ENCODE assay signal across 18 cellular contexts in the genomic region with DNA sequence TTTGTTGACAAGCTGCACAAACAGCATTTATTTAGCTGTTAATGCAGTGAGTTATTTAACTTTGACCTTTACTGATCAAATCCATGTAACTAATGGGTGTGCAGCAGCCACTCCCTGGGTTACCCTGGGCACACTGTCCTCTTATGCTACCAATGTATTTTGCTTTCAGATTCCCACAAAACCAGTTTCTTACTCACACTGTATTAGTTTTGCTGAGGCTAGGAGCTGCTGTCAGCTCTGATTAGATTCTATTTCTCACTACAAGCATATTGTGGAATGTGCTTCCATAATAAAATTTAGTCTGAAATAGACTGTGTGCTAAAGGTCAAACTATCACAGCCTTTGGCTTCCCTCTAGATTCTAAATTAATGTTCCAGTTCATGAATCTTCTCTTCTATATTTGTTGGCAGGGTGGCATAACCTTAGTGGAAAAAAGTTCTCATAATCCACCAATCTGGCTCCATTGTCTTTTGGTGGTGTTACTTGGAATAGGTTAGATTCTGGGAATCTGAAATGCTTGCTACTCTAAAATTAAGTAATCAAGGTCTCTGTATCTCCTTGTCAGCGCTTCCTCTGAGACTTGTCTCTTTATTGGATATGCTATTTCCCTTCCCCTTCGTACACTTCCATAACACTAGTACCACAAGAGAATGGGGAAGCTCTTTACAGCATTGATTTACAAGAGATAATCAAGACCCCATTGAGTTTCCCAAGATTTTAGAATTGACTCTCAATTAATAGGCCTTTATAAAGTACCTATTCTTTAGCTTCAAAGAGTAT.
DNase-seq lines count a peak whose midpoint lies in the region; ATAC-seq and TF ChIP-seq lines count a peak whose summit lies in the region.
"Had no signal": no experiment of that assay in that cellular context is flagged by ENCODE, and none has a peak within 500 bp of the region (broad histone marks: within the 10 kb centered on the region; RNA-seq: fewer than 3 reads in every experiment).

No MANE protein-coding gene starts in this region.

- H3K9me3 ChIP-seq in naive thymus-derived CD4-positive, alpha-beta T cell (ENCODE audit: control insufficient read depth in 2 of 3, low read length in 3 of 3): no peaks in the 10 kb centered on the region
- no peaks in the 10 kb centered on the region for H3K9me3 ChIP-seq in BE2C
- H3K9me3 ChIP-seq in adrenal gland (replicated peaks in 1 of 3): no peaks in the 10 kb centered on the region

- peak overlapping the region; percentile 71 for H3K27ac Mint-ChIP-seq in dendritic cell treated with granulocyte-macrophage colony-stimulating factor and Interleukin-4, amounts not matched to agents 40 ng/mL and 50 ng/mL, for 4 days
- H3K27ac Mint-ChIP-seq in naive thymus-derived CD4-positive, alpha-beta T cell: no peak overlapping the region
- no peak overlapping the region for H3K27ac Mint-ChIP-seq in activated naive CD4-positive, alpha-beta T cell treated with anti-CD3 and anti-CD28 coated beads for 36 hours
- H3K27ac Mint-ChIP-seq: activated naive CD8-positive, alpha-beta T cell treated with anti-CD3 and anti-CD28 coated beads, Interleukin-2, amount 10 ng/mL, durations not matched to agents 7 days and 5 days; natural killer cell; stimulated activated effector memory CD8-positive, alpha-beta T cell treated with anti-CD3 and anti-CD28 coated beads, Interleukin-12 subunit alpha, Interleukin-12 subunit beta, amount 100 ng/mL, for 72 hours had no signal

- H3K4me1 ChIP-seq in naive thymus-derived CD4-positive, alpha-beta T cell (ENCODE audit: control insufficient read depth in 2 of 2, insufficient read depth in 2 of 2, low read length in 2 of 2): no peaks in the 10 kb centered on the region
- H3K4me1 ChIP-seq in BE2C (peaks cover 50% of the 10 kb centered on the region), adrenal gland (replicated peaks in 1 of 2) (peaks cover 7 to 45% of the 10 kb centered on the region in 2 donors)

- intact Hi-C loops in dendritic cell treated with granulocyte-macrophage colony-stimulating factor and Interleukin-4, amounts not matched to agents 40 ng/mL and 50 ng/mL, for 4 days (cut with micrococcal nuclease): no loop called here
- intact Hi-C loops in naive thymus-derived CD4-positive, alpha-beta T cell (cut with micrococcal nuclease): no loop called here
- intact Hi-C loops in activated naive CD4-positive, alpha-beta T cell treated with anti-CD3 and anti-CD28 coated beads for 36 hours (cut with micrococcal nuclease): loop anchor here (5.0 kb wide), 1 partner anchor 74 kb away; no protein-coding TSS in a partner anchor
- intact Hi-C loops in adrenal gland (cut with DNase I): no loop called here

- TF ChIP-seq CTCF in NB4 (IDR thresholded peaks at IDR 0.05; ENCODE audit: low read depth, low read length) (no peak), BE2C (IDR thresholded peaks at IDR 0.05; ENCODE audit: low read depth, low read length) (no peak), adrenal gland (IDR thresholded peaks at IDR 0.05) (no peak)

- DNase-seq in CD1c-positive myeloid dendritic cell (ENCODE audit: extremely low spot score): peak; percentile 57
- peak; percentile 44 for DNase-seq in NB4 (ENCODE audit: low read depth)
- DNase-seq in naive thymus-derived CD4-positive, alpha-beta T cell: no peak
- no peak for DNase-seq in activated naive CD4-positive, alpha-beta T cell treated with anti-CD3 and anti-CD28 coated beads for 36 hours
- DNase-seq in activated effector memory CD4-positive, alpha-beta T cell treated with anti-CD3 and anti-CD28 coated beads, Interleukin-2, amount 50 U/mL, for 16 hours: no peak
- DNase-seq in BE2C: no peak
- DNase-seq in adrenal gland: no peak
- DNase-seq: activated CD8-positive, alpha-beta memory T cell treated with anti-CD3 and anti-CD28 coated beads, Interleukin-2, amount 50 U/mL, for 48 hours; activated naive CD8-positive, alpha-beta T cell treated with anti-CD3 and anti-CD28 coated beads, Interleukin-2, amount 10 ng/mL, durations not matched to agents 7 days and 5 days; DMS153; heart left ventricle; natural killer cell; NCI-H1417 treated with DMSO at 0.1 percent for 48 hours; NCI-H446 treated with DMSO at 0.1 percent for 48 hours; right cardiac atrium had no signal

- no peaks in the 10 kb centered on the region for H3K36me3 Mint-ChIP-seq in dendritic cell treated with granulocyte-macrophage colony-stimulating factor and Interleukin-4, amounts not matched to agents 40 ng/mL and 50 ng/mL, for 4 days (ENCODE audit: low read depth)
- peaks cover 0 to 5% (median 0%) of the 10 kb centered on the region in 5 donors for H3K36me3 Mint-ChIP-seq in naive thymus-derived CD4-positive, alpha-beta T cell
- H3K36me3 Mint-ChIP-seq in activated naive CD4-positive, alpha-beta T cell treated with anti-CD3 and anti-CD28 coated beads for 36 hours (ENCODE audit: low read depth): no peaks in the 10 kb centered on the region
- H3K36me3 Mint-ChIP-seq: natural killer cell; stimulated activated effector memory CD8-positive, alpha-beta T cell treated with anti-CD3 and anti-CD28 coated beads, Interleukin-12 subunit alpha, Interleukin-12 subunit beta, amount 100 ng/mL, for 72 hours had no signal

- peaks cover 34% of the 10 kb centered on the region for H3K4me1 Mint-ChIP-seq in dendritic cell treated with granulocyte-macrophage colony-stimulating factor and Interleukin-4, amounts not matched to agents 40 ng/mL and 50 ng/mL, for 4 days (ENCODE audit: low read depth)
- H3K4me1 Mint-ChIP-seq in naive thymus-derived CD4-positive, alpha-beta T cell: peaks cover 0 to 8% (median 5%) of the 10 kb centered on the region in 7 donors
- peaks cover 19% of the 10 kb centered on the region for H3K4me1 Mint-ChIP-seq in activated naive CD4-positive, alpha-beta T cell treated with anti-CD3 and anti-CD28 coated beads for 36 hours (ENCODE audit: low read depth)
- H3K4me1 Mint-ChIP-seq: central memory CD8-positive, alpha-beta T cell; stimulated activated effector memory CD8-positive, alpha-beta T cell treated with anti-CD3 and anti-CD28 coated beads, Interleukin-12 subunit alpha, Interleukin-12 subunit beta, amount 100 ng/mL, for 72 hours had no signal

- no peaks in the 10 kb centered on the region for H3K9me3 Mint-ChIP-seq in dendritic cell treated with granulocyte-macrophage colony-stimulating factor and Interleukin-4, amounts not matched to agents 40 ng/mL and 50 ng/mL, for 4 days
- peaks cover 0 to 3% (median 0%) of the 10 kb centered on the region in 11 donors for H3K9me3 Mint-ChIP-seq in naive thymus-derived CD4-positive, alpha-beta T cell
- no peaks in the 10 kb centered on the region for H3K9me3 Mint-ChIP-seq in activated naive CD4-positive, alpha-beta T cell treated with anti-CD3 and anti-CD28 coated beads for 36 hours
- H3K9me3 Mint-ChIP-seq: central memory CD8-positive, alpha-beta T cell; stimulated activated effector memory CD8-positive, alpha-beta T cell treated with anti-CD3 and anti-CD28 coated beads, Interleukin-12 subunit alpha, Interleukin-12 subunit beta, amount 100 ng/mL, for 72 hours had no signal

- no peaks in the 10 kb centered on the region for H3K27me3 Mint-ChIP-seq in dendritic cell treated with granulocyte-macrophage colony-stimulating factor and Interleukin-4, amounts not matched to agents 40 ng/mL and 50 ng/mL, for 4 days
- H3K27me3 Mint-ChIP-seq in naive thymus-derived CD4-positive, alpha-beta T cell: peaks cover 0 to 6% (median 4%) of the 10 kb centered on the region in 5 donors
- H3K27me3 Mint-ChIP-seq in activated naive CD4-positive, alpha-beta T cell treated with anti-CD3 and anti-CD28 coated beads for 36 hours (ENCODE audit: low read depth): no peaks in the 10 kb centered on the region

- H3K4me3 ChIP-seq in NB4 (ENCODE audit: low read depth, low read length) (no peak overlapping the region), BE2C (ENCODE audit: low read depth, low read length) (no peak overlapping the region), adrenal gland (no peak overlapping the region)
- no peak overlapping the region for H3K4me3 ChIP-seq in naive thymus-derived CD4-positive, alpha-beta T cell (ENCODE audit: low read length)
- H3K4me3 ChIP-seq: heart left ventricle had no signal

- 79 to 91% (median 80%) methylated on average over 2 of the region's 2 CpGs for WGBS in adrenal gland, 4 donors

- no peaks in the 10 kb centered on the region for H3K36me3 ChIP-seq in naive thymus-derived CD4-positive, alpha-beta T cell (ENCODE audit: control insufficient read depth in 2 of 3, insufficient read depth in 3 of 3, low read length in 3 of 3)
- H3K36me3 ChIP-seq in BE2C (no peaks in the 10 kb centered on the region), adrenal gland (replicated peaks in 1 of 2) (no peaks in the 10 kb centered on the region)
- H3K36me3 ChIP-seq: heart left ventricle had no signal

- CTCF ChIA-PET in naive thymus-derived CD4-positive, alpha-beta T cell (lab: Charles Lee): no interaction called here
- CTCF ChIA-PET in activated naive CD4-positive, alpha-beta T cell treated with anti-CD3 and anti-CD28 coated beads for 36 hours (lab: Charles Lee): no interaction called here

- H3K27ac ChIP-seq in naive thymus-derived CD4-positive, alpha-beta T cell (ENCODE audit: low read depth, low read length): no peak overlapping the region
- peak overlapping the region in 1 of 5 donors; percentile 35 for H3K27ac ChIP-seq in adrenal gland

- H3K27me3 ChIP-seq in naive thymus-derived CD4-positive, alpha-beta T cell (ENCODE audit: control insufficient read depth in 2 of 2, insufficient read depth in 2 of 2, low read length in 2 of 2): no peaks in the 10 kb centered on the region
- no peaks in the 10 kb centered on the region for H3K27me3 ChIP-seq in BE2C
- H3K27me3 ChIP-seq in adrenal gland: no peaks in the 10 kb centered on the region
- H3K27me3 ChIP-seq: heart left ventricle had no signal

- no peak for TF ChIP-seq POLR2A in NB4 (IDR thresholded peaks at IDR 0.05; ENCODE audit: extremely low read depth, insufficient read length)
- no peak for TF ChIP-seq POLR2A in adrenal gland (IDR thresholded peaks at IDR 0.05)

- no peak overlapping the region for H3K4me3 Mint-ChIP-seq in dendritic cell treated with granulocyte-macrophage colony-stimulating factor and Interleukin-4, amounts not matched to agents 40 ng/mL and 50 ng/mL, for 4 days
- no peak overlapping the region for H3K4me3 Mint-ChIP-seq in naive thymus-derived CD4-positive, alpha-beta T cell
- no peak overlapping the region for H3K4me3 Mint-ChIP-seq in activated naive CD4-positive, alpha-beta T cell treated with anti-CD3 and anti-CD28 coated beads for 36 hours
- H3K4me3 Mint-ChIP-seq: activated naive CD8-positive, alpha-beta T cell treated with anti-CD3 and anti-CD28 coated beads, Interleukin-2, amount 10 ng/mL, durations not matched to agents 7 days and 5 days; central memory CD8-positive, alpha-beta T cell; natural killer cell; stimulated activated effector memory CD8-positive, alpha-beta T cell treated with anti-CD3 and anti-CD28 coated beads, Interleukin-12 subunit alpha, Interleukin-12 subunit beta, amount 100 ng/mL, for 72 hours had no signal

- peak; percentile 49 for ATAC-seq in naive thymus-derived CD4-positive, alpha-beta T cell
- ATAC-seq: natural killer cell; right cardiac atrium; stimulated activated effector memory CD8-positive, alpha-beta T cell treated with anti-CD3 and anti-CD28 coated beads, Interleukin-12 subunit alpha, Interleukin-12 subunit beta, amount 100 ng/mL, for 72 hours had no signal

- POLR2A ChIA-PET in naive thymus-derived CD4-positive, alpha-beta T cell (lab: Charles Lee): interaction anchor here (0.5 kb wide), 1 partner anchor 489 kb away, joined by 4 read pairs; no protein-coding TSS in a partner anchor

Comparison
In these comparisons a context has a peak if more than half of its experiments do, and no peak if none do; other contexts are left out.
1. DNase-seq: peak in CD1c-positive myeloid dendritic cell (single experiment) and NB4 (single experiment); none in naive thymus-derived CD4-positive, alpha-beta T cell (0 of 9), activated naive CD4-positive, alpha-beta T cell treated with anti-CD3 and anti-CD28 coated beads for 36 hours (single experiment), activated effector memory CD4-positive, alpha-beta T cell treated with anti-CD3 and anti-CD28 coated beads, Interleukin-2, amount 50 U/mL, for 16 hours (single experiment), BE2C (single experiment) and adrenal gland (0 of 7).